14 cellular contexts compared by ENCODE assay signal in genomic region chr2:25685030-25685429, GRCh38.
"Had no signal": no experiment of that assay in that cellular context is flagged by ENCODE, and none has a peak within 500 bp of the region (broad histone marks: within the 10 kb centered on the region; RNA-seq: fewer than 3 reads in every experiment).

No MANE protein-coding gene starts in this region.

- H3K36me3 ChIP-seq: right lobe of liver, upper lobe of left lung had no signal

- ATAC-seq: activated CD8-positive, alpha-beta T cell treated with anti-CD3 and anti-CD28 coated beads for 36 hours; activated T-cell treated with anti-CD3 and anti-CD28 coated beads, Interleukin-2, amount 50 U/mL, for 4 hours; esophagus mucosa; stimulated activated naive CD8-positive, alpha-beta T cell treated with anti-CD3 and anti-CD28 coated beads, Interleukin-15, amount 100 ng/mL, for 72 hours had no signal

- H3K27me3 ChIP-seq: right lobe of liver, upper lobe of left lung had no signal

- H3K4me3 ChIP-seq: coronary artery, right lobe of liver, upper lobe of left lung had no signal

- H3K9me3 Mint-ChIP-seq: activated B cell treated with CpG ODN at 0.5 μM for 24 hours; activated CD8-positive, alpha-beta T cell treated with anti-CD3 and anti-CD28 coated beads for 36 hours; activated naive CD4-positive, alpha-beta T cell treated with anti-CD3 and anti-CD28 coated beads, Interleukin-2, amount 50 U/mL, for 24 hours; activated T-cell treated with anti-CD3 and anti-CD28 coated beads, Interleukin-2, amount 50 U/mL, for 4 hours; neural crest cell; stimulated activated naive CD8-positive, alpha-beta T cell treated with anti-CD3 and anti-CD28 coated beads, Interleukin-15, amount 100 ng/mL, for 72 hours had no signal

- H3K4me3 Mint-ChIP-seq: activated B cell treated with CpG ODN at 0.5 μM for 24 hours; activated CD8-positive, alpha-beta T cell treated with anti-CD3 and anti-CD28 coated beads for 36 hours; activated naive CD4-positive, alpha-beta T cell treated with anti-CD3 and anti-CD28 coated beads, Interleukin-2, amount 50 U/mL, for 24 hours; activated T-cell treated with anti-CD3 and anti-CD28 coated beads, Interleukin-2, amount 50 U/mL, for 4 hours; neural crest cell; stimulated activated naive CD8-positive, alpha-beta T cell treated with anti-CD3 and anti-CD28 coated beads, Interleukin-15, amount 100 ng/mL, for 72 hours had no signal

- H3K4me1 Mint-ChIP-seq: activated B cell treated with CpG ODN at 0.5 μM for 24 hours; activated naive CD4-positive, alpha-beta T cell treated with anti-CD3 and anti-CD28 coated beads, Interleukin-2, amount 50 U/mL, for 24 hours; neural crest cell; stimulated activated naive CD8-positive, alpha-beta T cell treated with anti-CD3 and anti-CD28 coated beads, Interleukin-15, amount 100 ng/mL, for 72 hours had no signal

- H3K27ac Mint-ChIP-seq: activated B cell treated with CpG ODN at 0.5 μM for 24 hours; activated CD8-positive, alpha-beta T cell treated with anti-CD3 and anti-CD28 coated beads for 36 hours; activated naive CD4-positive, alpha-beta T cell treated with anti-CD3 and anti-CD28 coated beads, Interleukin-2, amount 50 U/mL, for 24 hours had no signal

- H3K36me3 Mint-ChIP-seq: activated naive CD4-positive, alpha-beta T cell treated with anti-CD3 and anti-CD28 coated beads, Interleukin-2, amount 50 U/mL, for 24 hours had no signal

- H3K27me3 Mint-ChIP-seq: activated B cell treated with CpG ODN at 0.5 μM for 24 hours; activated CD8-positive, alpha-beta T cell treated with anti-CD3 and anti-CD28 coated beads for 36 hours; activated naive CD4-positive, alpha-beta T cell treated with anti-CD3 and anti-CD28 coated beads, Interleukin-2, amount 50 U/mL, for 24 hours; stimulated activated naive CD8-positive, alpha-beta T cell treated with anti-CD3 and anti-CD28 coated beads, Interleukin-15, amount 100 ng/mL, for 72 hours had no signal

- H3K9me3 ChIP-seq: right lobe of liver, upper lobe of left lung had no signal

- H3K4me1 ChIP-seq: right lobe of liver, upper lobe of left lung had no signal

- H3K27ac ChIP-seq: coronary artery, right lobe of liver, upper lobe of left lung had no signal

- DNase-seq: activated B cell treated with CpG ODN at 0.5 μM for 24 hours; activated CD4-positive, alpha-beta T cell treated with anti-CD3 and anti-CD28 coated beads for 48 hours; activated CD8-positive, alpha-beta T cell treated with anti-CD3 and anti-CD28 coated beads for 36 hours; activated effector memory CD4-positive, alpha-beta T cell treated with anti-CD3 and anti-CD28 coated beads, Interleukin-2, amount 50 U/mL, for 16 hours; islet precursor cell; midbrain; right lobe of liver; stimulated activated naive CD8-positive, alpha-beta T cell treated with anti-CD3 and anti-CD28 coated beads, Interleukin-15, amount 100 ng/mL, for 72 hours; upper lobe of left lung had no signal
